8 cellular contexts compared by ENCODE assay signal in the genomic region with DNA sequence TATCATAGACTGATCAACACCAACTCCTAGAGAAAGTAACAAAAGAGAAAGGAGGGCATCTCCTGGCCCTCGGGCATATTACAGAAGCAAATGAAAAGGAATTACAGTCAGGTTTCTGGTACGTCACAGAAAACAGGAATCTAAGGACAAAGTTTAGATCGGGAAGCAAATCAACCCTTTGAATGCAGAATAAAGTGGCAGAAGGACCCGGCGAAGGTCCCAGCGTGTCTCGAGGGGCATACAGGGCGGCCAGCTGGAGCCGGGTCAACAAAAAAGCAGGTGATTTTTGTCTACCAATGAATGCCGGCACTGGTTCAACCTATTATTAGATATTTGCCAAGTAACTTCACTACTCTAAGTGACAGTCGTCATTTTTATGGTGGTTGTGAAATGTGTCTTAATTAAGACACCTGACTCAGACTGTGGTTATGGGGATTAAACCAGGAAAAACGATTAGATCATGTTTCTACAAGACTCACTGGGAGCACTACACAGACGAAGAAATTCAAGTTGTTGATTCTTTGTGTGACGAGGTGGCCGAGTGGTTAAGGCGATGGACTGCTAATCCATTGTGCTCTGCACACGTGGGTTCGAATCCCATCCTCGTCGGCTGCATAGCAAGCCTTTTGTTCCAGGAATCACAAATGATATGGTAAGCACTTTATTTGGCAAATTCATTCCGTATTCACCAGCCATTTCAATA. TPM values are rescaled to one million over a fixed set of nuclear protein-coding genes. Genes with fewer than 3 reads are reported as not detected.
DNase-seq lines count a peak whose midpoint lies in the region; ATAC-seq lines count a peak whose summit lies in the region.

No MANE protein-coding gene starts in this region.

- H3K9ac ChIP-seq in NT2/D1 (ENCODE audit: insufficient read length, low read depth), result peak overlapping the region; percentile 21

- no peaks in the 10 kb centered on the region for H3K36me3 ChIP-seq in CD4-positive, CD25-positive, alpha-beta regulatory T cell (ENCODE audit: control insufficient read depth, insufficient read depth, low read length)
- no peaks in the 10 kb centered on the region for H3K36me3 ChIP-seq in NT2/D1 (ENCODE audit: insufficient read depth, insufficient read length, low read length)

- H3K4me1 Mint-ChIP-seq in CD4-positive, CD25-positive, alpha-beta regulatory T cell, result peaks cover 14 to 28% (median 20%) of the 10 kb centered on the region in 4 donors
- H3K4me1 Mint-ChIP-seq in activated naive CD8-positive, alpha-beta T cell treated with anti-CD3 and anti-CD28 coated beads, Interleukin-2, amount 10 ng/mL, durations not matched to agents 7 days and 5 days, result peaks cover 26% of the 10 kb centered on the region

- peak overlapping the region in 1 of 3 donors; percentile 4 for H3K27ac Mint-ChIP-seq in CD4-positive, CD25-positive, alpha-beta regulatory T cell
- no peak overlapping the region for H3K27ac Mint-ChIP-seq in activated naive CD8-positive, alpha-beta T cell treated with anti-CD3 and anti-CD28 coated beads, Interleukin-2, amount 10 ng/mL, durations not matched to agents 7 days and 5 days

- H3K27me3 ChIP-seq in CD4-positive, CD25-positive, alpha-beta regulatory T cell (ENCODE audit: control insufficient read depth, insufficient read depth, low read length), result peaks cover 69% of the 10 kb centered on the region
- H3K27me3 ChIP-seq in NT2/D1 (ENCODE audit: insufficient read depth, insufficient read length), result peaks cover 68% of the 10 kb centered on the region

- peak overlapping the region; percentile 16 for H3K4me3 ChIP-seq in CD4-positive, CD25-positive, alpha-beta regulatory T cell (ENCODE audit: low read depth, low read length)
- H3K4me3 ChIP-seq in NT2/D1 (ENCODE audit: insufficient read length, low read depth), result peak overlapping the region; percentile 32
- H3K4me3 ChIP-seq in iPS-18c (ENCODE audit: insufficient read depth, low read depth, low read length), result peak overlapping the region; percentile 60

- H3K27ac ChIP-seq in CD4-positive, CD25-positive, alpha-beta regulatory T cell (ENCODE audit: insufficient read depth, low read length, poor library complexity, severe bottlenecking), result no peak overlapping the region

- H3K4me1 ChIP-seq in CD4-positive, CD25-positive, alpha-beta regulatory T cell (ENCODE audit: control insufficient read depth, insufficient read depth, low read length, poor library complexity, severe bottlenecking), result peaks cover 16% of the 10 kb centered on the region
- peaks cover 5% of the 10 kb centered on the region for H3K4me1 ChIP-seq in NT2/D1 (ENCODE audit: insufficient read depth, insufficient read length)

- ATAC-seq in CD4-positive, CD25-positive, alpha-beta regulatory T cell (ENCODE audit: low read depth in 2 of 2), result no peak
- ATAC-seq in GM19023 (IDR thresholded peaks at IDR 0.05; ENCODE audit: unreplicated experiment) (peak; percentile 65), HG03565 (IDR thresholded peaks at IDR 0.05; ENCODE audit: unreplicated experiment) (no peak)
- peak; percentile 37 for ATAC-seq in activated naive CD8-positive, alpha-beta T cell treated with anti-CD3 and anti-CD28 coated beads, Interleukin-2, amount 10 ng/mL, durations not matched to agents 7 days and 5 days (ENCODE audit: low read depth)

- H3K9me3 Mint-ChIP-seq in CD4-positive, CD25-positive, alpha-beta regulatory T cell, result peaks cover 0 to 5% (median 2%) of the 10 kb centered on the region in 7 donors
- no peaks in the 10 kb centered on the region for H3K9me3 Mint-ChIP-seq in activated naive CD8-positive, alpha-beta T cell treated with anti-CD3 and anti-CD28 coated beads, Interleukin-2, amount 10 ng/mL, durations not matched to agents 7 days and 5 days

- H3K9me3 ChIP-seq in CD4-positive, CD25-positive, alpha-beta regulatory T cell (ENCODE audit: control insufficient read depth in 2 of 2, low read length in 2 of 2), result peaks cover 0 to 6% of the 10 kb centered on the region in 2 experiments
- H3K9me3 ChIP-seq in NT2/D1 (ENCODE audit: insufficient read depth, low read length), result peaks cover 5% of the 10 kb centered on the region; the same call in 1 of the 2 replicates
- no peaks in the 10 kb centered on the region for H3K9me3 ChIP-seq in iPS-18c (ENCODE audit: control insufficient read depth, insufficient read depth, low read length)

- peak overlapping the region in 2 of 4 donors; percentile 3 to 20 for H3K4me3 Mint-ChIP-seq in CD4-positive, CD25-positive, alpha-beta regulatory T cell
- peak overlapping the region; percentile 83 for H3K4me3 Mint-ChIP-seq in activated naive CD8-positive, alpha-beta T cell treated with anti-CD3 and anti-CD28 coated beads, Interleukin-2, amount 10 ng/mL, durations not matched to agents 7 days and 5 days

- no peak for DNase-seq in CD4-positive, CD25-positive, alpha-beta regulatory T cell
- peak; percentile 96 for DNase-seq in HT-29 (ENCODE audit: low spot score)
- peak; percentile 42 for DNase-seq in NT2/D1 (ENCODE audit: low read depth, low spot score)
- no peak for DNase-seq in activated naive CD8-positive, alpha-beta T cell treated with anti-CD3 and anti-CD28 coated beads, Interleukin-2, amount 10 ng/mL, durations not matched to agents 7 days and 5 days
- DNase-seq in stimulated activated CD4-positive, alpha-beta T cell treated with anti-CD3 and anti-CD28 coated beads, Interleukin-1b, Interleukin-23, amount 100 ng/mL, for 24 hours (ENCODE audit: low read depth in 4 of 4, low spot score in 1 of 4), result peak in 3 of 4 experiments; percentile 52 to 59 (median 58)

- H3K27me3 Mint-ChIP-seq in CD4-positive, CD25-positive, alpha-beta regulatory T cell, result peaks cover 92% of the 10 kb centered on the region
- H3K27me3 Mint-ChIP-seq in activated naive CD8-positive, alpha-beta T cell treated with anti-CD3 and anti-CD28 coated beads, Interleukin-2, amount 10 ng/mL, durations not matched to agents 7 days and 5 days, result peaks cover 86% of the 10 kb centered on the region

- POLR2A ChIA-PET in activated naive CD8-positive, alpha-beta T cell treated with anti-CD3 and anti-CD28 coated beads, Interleukin-2, amount 10 ng/mL, durations not matched to agents 7 days and 5 days (lab: Charles Lee), result no interaction called here

- H3K36me3 Mint-ChIP-seq in CD4-positive, CD25-positive, alpha-beta regulatory T cell, result no peaks in the 10 kb centered on the region
- H3K36me3 Mint-ChIP-seq in activated naive CD8-positive, alpha-beta T cell treated with anti-CD3 and anti-CD28 coated beads, Interleukin-2, amount 10 ng/mL, durations not matched to agents 7 days and 5 days, result peaks cover 2% of the 10 kb centered on the region

RNA-seq across cellular contexts. Expression of gene ZSCAN9, which starts 12.4 kb away (rescaled TPM):
- total RNA-seq in CD4-positive, CD25-positive, alpha-beta regulatory T cell, result 0.91 TPM
- 1 to 10 TPM; 2.4 to 6.4 (median 3.7) TPM for polyA plus RNA-seq in CD4-positive, CD25-positive, alpha-beta regulatory T cell
- 6.8 and 6.9 TPM in 2 replicates for total RNA-seq in HT-29 (2014; rRNA removed; shearing (Covaris generic))
- 1 to 10 TPM; 9.0 to 9.7 TPM for total RNA-seq in activated naive CD8-positive, alpha-beta T cell treated with anti-CD3 and anti-CD28 coated beads, Interleukin-2, amount 10 ng/mL, durations not matched to agents 7 days and 5 days

RNA-seq across cellular contexts. Expression of gene ZKSCAN4, which starts 39.4 kb away (rescaled TPM):
- 2.1 TPM for total RNA-seq in CD4-positive, CD25-positive, alpha-beta regulatory T cell
- polyA plus RNA-seq in CD4-positive, CD25-positive, alpha-beta regulatory T cell, result 1 to 10 TPM; 2.1 to 6.3 (median 3.4) TPM
- total RNA-seq in HT-29 (2014; rRNA removed; shearing (Covaris generic)), result 0.60 and 1.0 TPM in 2 replicates
- total RNA-seq in activated naive CD8-positive, alpha-beta T cell treated with anti-CD3 and anti-CD28 coated beads, Interleukin-2, amount 10 ng/mL, durations not matched to agents 7 days and 5 days, result 10 to 100 TPM; 10.5 to 11.3 TPM

RNA-seq across cellular contexts. Expression of gene NKAPL, which starts 46.4 kb away (rescaled TPM):
- total RNA-seq in CD4-positive, CD25-positive, alpha-beta regulatory T cell, result not detected
- under 1 TPM in 2 of 4 donors, not detected in 2; 0.14 to 0.30 TPM for polyA plus RNA-seq in CD4-positive, CD25-positive, alpha-beta regulatory T cell
- not detected in 2 replicates for total RNA-seq in HT-29 (2014; rRNA removed; shearing (Covaris generic))
- total RNA-seq in activated naive CD8-positive, alpha-beta T cell treated with anti-CD3 and anti-CD28 coated beads, Interleukin-2, amount 10 ng/mL, durations not matched to agents 7 days and 5 days, result not detected

RNA-seq across cellular contexts. Expression of gene ZSCAN26, which starts 54.3 kb away (rescaled TPM):
- total RNA-seq in CD4-positive, CD25-positive, alpha-beta regulatory T cell, result 9.6 TPM
- polyA plus RNA-seq in CD4-positive, CD25-positive, alpha-beta regulatory T cell, result 10 to 100 TPM; 14.9 to 19.1 (median 17.7) TPM
- 1.0 and 3.2 TPM in 2 replicates for total RNA-seq in HT-29 (2014; rRNA removed; shearing (Covaris generic))
- total RNA-seq in activated naive CD8-positive, alpha-beta T cell treated with anti-CD3 and anti-CD28 coated beads, Interleukin-2, amount 10 ng/mL, durations not matched to agents 7 days and 5 days, result 10 to 100 TPM; 13.1 to 14.5 TPM

Comparison
In these comparisons a context has a peak if more than half of its experiments do, and no peak if none do; other contexts are left out.
1. ATAC-seq: peak in GM19023 (single experiment) and activated naive CD8-positive, alpha-beta T cell treated with anti-CD3 and anti-CD28 coated beads, Interleukin-2, amount 10 ng/mL, durations not matched to agents 7 days and 5 days (single experiment); none in CD4-positive, CD25-positive, alpha-beta regulatory T cell (0 of 2) and HG03565 (single experiment).
2. DNase-seq: peak in HT-29 (single experiment), NT2/D1 (single experiment) and stimulated activated CD4-positive, alpha-beta T cell treated with anti-CD3 and anti-CD28 coated beads, Interleukin-1b, Interleukin-23, amount 100 ng/mL, for 24 hours (3 of 4); none in CD4-positive, CD25-positive, alpha-beta regulatory T cell (0 of 3) and activated naive CD8-positive, alpha-beta T cell treated with anti-CD3 and anti-CD28 coated beads, Interleukin-2, amount 10 ng/mL, durations not matched to agents 7 days and 5 days (single experiment).
3. Peak in every context shown above with its lines, with median percentiles within 50 percentile points of each other: H3K4me3 ChIP-seq.